Comparison of ENCODE assay signal across 15 cellular contexts in the genomic region with DNA sequence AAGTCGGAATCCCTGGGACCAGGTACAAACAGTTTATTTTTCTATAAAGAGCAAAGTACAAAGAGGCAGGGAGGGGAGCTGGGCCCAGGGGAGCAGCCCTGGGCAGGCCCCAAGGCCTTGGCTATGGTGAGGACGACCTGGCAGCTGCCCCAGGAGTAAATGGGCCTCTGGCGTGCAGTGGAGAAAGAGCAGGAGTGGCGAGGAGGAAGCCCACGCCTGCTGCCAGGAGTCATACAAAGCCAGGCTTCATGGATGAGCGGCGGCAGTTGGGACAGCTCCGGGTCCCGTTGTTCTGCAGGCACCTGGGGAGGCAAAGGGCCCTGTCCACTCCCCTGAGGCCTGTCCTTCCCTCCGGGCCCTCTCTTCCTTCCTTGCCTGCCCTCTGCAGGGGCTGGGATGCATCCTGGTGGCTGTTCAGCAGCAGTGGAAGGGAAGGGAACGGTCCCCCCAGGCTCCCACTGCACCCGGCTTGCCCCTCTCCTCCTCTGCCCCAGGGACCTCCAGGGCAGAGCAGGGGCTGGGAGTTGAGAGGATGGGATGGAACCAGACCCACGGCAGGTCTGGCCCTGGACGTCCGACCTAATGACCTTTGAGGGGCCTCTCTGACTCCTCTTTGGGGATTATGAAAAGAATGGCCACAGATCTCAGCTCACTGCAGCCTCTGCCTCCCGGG. TPM values are rescaled to one million over a fixed set of nuclear protein-coding genes. Genes with fewer than 3 reads are reported as not detected.
A peak's percentile ranks its signal among the peaks of the same experiment; 100 is the strongest.
DNase-seq lines count a peak whose midpoint lies in the region; ATAC-seq and TF ChIP-seq lines count a peak whose summit lies in the region.
"Had no signal": no experiment of that assay in that cellular context is flagged by ENCODE, and none has a peak within 500 bp of the region (broad histone marks: within the 10 kb centered on the region; RNA-seq: fewer than 3 reads in every experiment).

No MANE protein-coding gene starts in this region.

- peak overlapping the region; percentile 24 for H2AK5ac ChIP-seq in neuronal stem cell (ENCODE audit: low read depth, low read length)

- no peak for ATAC-seq in GM19351 (IDR thresholded peaks at IDR 0.05; ENCODE audit: unreplicated experiment)
- ATAC-seq in HG02588 (IDR thresholded peaks at IDR 0.05; ENCODE audit: unreplicated experiment): no peak

- H3K18ac ChIP-seq in neuronal stem cell (ENCODE audit: low read length): peak overlapping the region; percentile 9

- no peak overlapping the region for H3K14ac ChIP-seq in neuronal stem cell (ENCODE audit: low read length)

- no peak overlapping the region for H2BK120ac ChIP-seq in neuronal stem cell (ENCODE audit: low read depth, low read length)

- DNase-seq in NT2/D1 (ENCODE audit: low read depth, low spot score) (no peak), left ventricle myocardium inferior (peak; percentile 54), neuronal stem cell (ENCODE audit: low spot score) (no peak), NCI-H1105 treated with DMSO at 0.1 percent for 48 hours (lab: John Stamatoyannopoulos, UW) (no peak)
- DNase-seq in activated CD4-positive, alpha-beta T cell treated with anti-CD3 and anti-CD28 coated beads for 1 hour: no peak
- DNase-seq: activated CD8-positive, alpha-beta memory T cell treated with anti-CD3 and anti-CD28 coated beads, Interleukin-2, amount 50 U/mL, for 4 hours; activated naive CD4-positive, alpha-beta T cell treated with Interleukin-2 at 50 U/mL for 16 hours; brain microvascular endothelial cell; mesendoderm; MM.1S had no signal

- no peaks in the 10 kb centered on the region for H4K20me1 ChIP-seq in BLaER1

- H3K4me3 ChIP-seq in BLaER1 (no peak overlapping the region), NT2/D1 (ENCODE audit: insufficient read length, low read depth) (no peak overlapping the region), left ventricle myocardium inferior (no peak overlapping the region), neuronal stem cell (ENCODE audit: low read length in 2 of 2) (no peak overlapping the region)
- H3K4me3 ChIP-seq: thoracic aorta had no signal

- peaks cover 12% of the 10 kb centered on the region for H3K4me1 ChIP-seq in BLaER1
- H3K4me1 ChIP-seq in NT2/D1 (ENCODE audit: insufficient read depth, insufficient read length): peaks cover 3% of the 10 kb centered on the region
- peaks cover 22% of the 10 kb centered on the region for H3K4me1 ChIP-seq in left ventricle myocardium inferior
- peaks cover 2 to 9% of the 10 kb centered on the region in 2 donors for H3K4me1 ChIP-seq in neuronal stem cell (ENCODE audit: control insufficient read depth in 2 of 2, insufficient read depth in 1 of 2, low read depth in 1 of 2, low read length in 2 of 2)

- no peaks in the 10 kb centered on the region for H3K9me3 ChIP-seq in BLaER1
- H3K9me3 ChIP-seq in NT2/D1 (ENCODE audit: insufficient read depth, low read length): no peaks in the 10 kb centered on the region
- no peaks in the 10 kb centered on the region for H3K9me3 ChIP-seq in left ventricle myocardium inferior (replicated peaks)
- no peaks in the 10 kb centered on the region for H3K9me3 ChIP-seq in neuronal stem cell (replicated peaks in 1 of 2; ENCODE audit: control insufficient read depth in 2 of 2, insufficient read depth in 1 of 2, low read depth in 1 of 2, low read length in 2 of 2)
- H3K9me3 ChIP-seq: thoracic aorta had no signal

- H2BK5ac ChIP-seq in neuronal stem cell (ENCODE audit: low read length): peak overlapping the region; percentile 4

- H3K9ac ChIP-seq in BLaER1 (peak overlapping the region; percentile 63), NT2/D1 (ENCODE audit: insufficient read length, low read depth) (peak overlapping the region; percentile 69), neuronal stem cell (ENCODE audit: low read depth, low read length, poor library complexity) (peak overlapping the region; percentile 5)

- H3K27me3 ChIP-seq in BLaER1 (no peaks in the 10 kb centered on the region), NT2/D1 (ENCODE audit: insufficient read depth, insufficient read length) (no peaks in the 10 kb centered on the region), left ventricle myocardium inferior (ENCODE audit: low read depth) (no peaks in the 10 kb centered on the region), neuronal stem cell (ENCODE audit: control insufficient read depth in 3 of 3, insufficient read depth in 3 of 3, low read depth in 1 of 3, low read length in 3 of 3) (peaks cover 0 to 4% (median 0%) of the 10 kb centered on the region in 3 experiments)
- H3K27me3 ChIP-seq: brain microvascular endothelial cell had no signal

- peak overlapping the region; percentile 52 for H4K8ac ChIP-seq in neuronal stem cell (ENCODE audit: low read depth, low read length)

- H3K27ac ChIP-seq in BLaER1 (peak overlapping the region; percentile 66), left ventricle myocardium inferior (replicated peaks) (peak overlapping the region; percentile 75), neuronal stem cell (replicated peaks; ENCODE audit: low read length) (no peak overlapping the region)
- H3K27ac ChIP-seq: brain microvascular endothelial cell, thoracic aorta had no signal

- intact Hi-C loops in left ventricle myocardium inferior (cut with micrococcal nuclease): no loop called here

- no CpG with 5 or more reads among the region's 16 CpGs for WGBS in neuronal stem cell (ENCODE audit: extremely low coverage in 2 of 2, insufficient read length in 2 of 2, insufficient replicate concordance in 1 of 2), 2 donors

- H2BK12ac ChIP-seq in neuronal stem cell (ENCODE audit: low read length): no peak overlapping the region

- H3K4ac ChIP-seq in neuronal stem cell (ENCODE audit: low read length): no peak overlapping the region

- no peaks in the 10 kb centered on the region for H3K79me1 ChIP-seq in neuronal stem cell (ENCODE audit: low read depth, low read length)

- H3K36me3 ChIP-seq in BLaER1: no peaks in the 10 kb centered on the region
- no peaks in the 10 kb centered on the region for H3K36me3 ChIP-seq in NT2/D1 (ENCODE audit: insufficient read depth, insufficient read length, low read length)
- H3K36me3 ChIP-seq in left ventricle myocardium inferior: no peaks in the 10 kb centered on the region
- H3K36me3 ChIP-seq in neuronal stem cell (replicated peaks in 1 of 2; ENCODE audit: control insufficient read depth in 2 of 2, insufficient read depth in 2 of 2, low read length in 2 of 2): no peaks in the 10 kb centered on the region
- H3K36me3 ChIP-seq: brain microvascular endothelial cell, thoracic aorta had no signal

- H2AFZ ChIP-seq in neuronal stem cell (ENCODE audit: low read length): peak overlapping the region; percentile 94

- no peak overlapping the region for H2BK15ac ChIP-seq in neuronal stem cell (ENCODE audit: low read length)

- peak overlapping the region; percentile 86 for H3K4me2 ChIP-seq in BLaER1
- no peak overlapping the region for H3K4me2 ChIP-seq in neuronal stem cell (ENCODE audit: insufficient read depth, low read length, poor library complexity, severe bottlenecking)

- peak overlapping the region; percentile 15 for H3K23ac ChIP-seq in neuronal stem cell (ENCODE audit: low read depth, low read length, poor library complexity)

- TF ChIP-seq CTCF in left ventricle myocardium inferior (IDR thresholded peaks at IDR 0.05; ENCODE audit: borderline replicate concordance): no peak

- no peak overlapping the region for H4K91ac ChIP-seq in neuronal stem cell (ENCODE audit: low read depth, low read length, poor library complexity)

RNA-seq across cellular contexts. Expression of a gene that starts 11.1 kb away (rescaled TPM):
- total RNA-seq in left ventricle myocardium inferior: 2.2 TPM
- polyA plus RNA-seq in neuronal stem cell (2013, experiment 1 of 2): not detected
- polyA plus RNA-seq in neuronal stem cell (2013, experiment 2 of 2): 0.06 TPM
- total RNA-seq: OCI-LY7 had no signal

RNA-seq across cellular contexts. Expression of a gene that starts 11.6 kb away (rescaled TPM):
- 146 TPM for total RNA-seq in left ventricle myocardium inferior
- polyA plus RNA-seq in neuronal stem cell (2013, experiment 1 of 2): 74.9 TPM
- polyA plus RNA-seq in neuronal stem cell (2013, experiment 2 of 2): 75.0 TPM

RNA-seq across cellular contexts. Expression of a gene that starts 29.5 kb away (rescaled TPM):
- total RNA-seq in left ventricle myocardium inferior: 36.5 TPM
- polyA plus RNA-seq in neuronal stem cell (2013, experiment 1 of 2): 21.6 TPM
- polyA plus RNA-seq in neuronal stem cell (2013, experiment 2 of 2): 20.9 TPM

RNA-seq across cellular contexts. Expression of a gene that starts 59.5 kb away (rescaled TPM):
- total RNA-seq in left ventricle myocardium inferior: 8.3 TPM
- not detected for polyA plus RNA-seq in neuronal stem cell (2013, experiment 1 of 2)
- 0.03 TPM for polyA plus RNA-seq in neuronal stem cell (2013, experiment 2 of 2)

Comparison
In these comparisons a context has a peak if more than half of its experiments do, and no peak if none do; other contexts are left out.
1. H3K9ac ChIP-seq: peak in every context shown above with its lines; median percentile 69 in NT2/D1; 63 in BLaER1; 5 in neuronal stem cell.